In the genomic region with DNA sequence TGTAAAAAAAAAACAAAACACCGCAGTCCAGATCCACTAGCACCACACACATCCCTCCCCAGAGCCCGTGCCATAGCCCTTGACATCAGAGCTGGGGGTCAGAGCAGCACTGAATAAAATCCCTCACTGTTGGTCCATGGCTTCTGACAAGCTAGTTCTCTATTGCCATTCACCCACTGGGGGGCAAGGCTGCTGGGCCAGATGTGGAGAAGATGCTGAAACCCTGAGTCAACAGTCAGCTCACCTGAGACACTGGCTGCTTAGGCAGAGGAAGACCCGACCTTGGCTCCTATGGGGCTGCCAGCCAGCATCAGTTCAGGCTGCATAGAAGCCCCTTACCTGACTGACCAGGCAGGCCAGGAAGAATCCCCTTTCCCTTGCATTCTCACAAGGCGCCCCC, we compare ENCODE assay signal across 2 cellular contexts.
TF ChIP-seq lines count a peak whose summit lies in the region.

No MANE protein-coding gene starts in this region.

TF ChIP-seq in SK-N-SH, 30 proteins besides CTCF, POLR2A, EP300 and RAD21 (continued from another document):
- TF ChIP-seq, protein P1, sequence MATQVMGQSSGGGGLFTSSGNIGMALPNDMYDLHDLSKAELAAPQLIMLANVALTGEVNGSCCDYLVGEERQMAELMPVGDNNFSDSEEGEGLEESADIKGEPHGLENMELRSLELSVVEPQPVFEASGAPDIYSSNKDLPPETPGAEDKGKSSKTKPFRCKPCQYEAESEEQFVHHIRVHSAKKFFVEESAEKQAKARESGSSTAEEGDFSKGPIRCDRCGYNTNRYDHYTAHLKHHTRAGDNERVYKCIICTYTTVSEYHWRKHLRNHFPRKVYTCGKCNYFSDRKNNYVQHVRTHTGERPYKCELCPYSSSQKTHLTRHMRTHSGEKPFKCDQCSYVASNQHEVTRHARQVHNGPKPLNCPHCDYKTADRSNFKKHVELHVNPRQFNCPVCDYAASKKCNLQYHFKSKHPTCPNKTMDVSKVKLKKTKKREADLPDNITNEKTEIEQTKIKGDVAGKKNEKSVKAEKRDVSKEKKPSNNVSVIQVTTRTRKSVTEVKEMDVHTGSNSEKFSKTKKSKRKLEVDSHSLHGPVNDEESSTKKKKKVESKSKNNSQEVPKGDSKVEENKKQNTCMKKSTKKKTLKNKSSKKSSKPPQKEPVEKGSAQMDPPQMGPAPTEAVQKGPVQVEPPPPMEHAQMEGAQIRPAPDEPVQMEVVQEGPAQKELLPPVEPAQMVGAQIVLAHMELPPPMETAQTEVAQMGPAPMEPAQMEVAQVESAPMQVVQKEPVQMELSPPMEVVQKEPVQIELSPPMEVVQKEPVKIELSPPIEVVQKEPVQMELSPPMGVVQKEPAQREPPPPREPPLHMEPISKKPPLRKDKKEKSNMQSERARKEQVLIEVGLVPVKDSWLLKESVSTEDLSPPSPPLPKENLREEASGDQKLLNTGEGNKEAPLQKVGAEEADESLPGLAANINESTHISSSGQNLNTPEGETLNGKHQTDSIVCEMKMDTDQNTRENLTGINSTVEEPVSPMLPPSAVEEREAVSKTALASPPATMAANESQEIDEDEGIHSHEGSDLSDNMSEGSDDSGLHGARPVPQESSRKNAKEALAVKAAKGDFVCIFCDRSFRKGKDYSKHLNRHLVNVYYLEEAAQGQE (IDR thresholded peaks at IDR 0.05; ENCODE audit: low read depth, low read length) = no peak
- TF ChIP-seq, protein P2, sequence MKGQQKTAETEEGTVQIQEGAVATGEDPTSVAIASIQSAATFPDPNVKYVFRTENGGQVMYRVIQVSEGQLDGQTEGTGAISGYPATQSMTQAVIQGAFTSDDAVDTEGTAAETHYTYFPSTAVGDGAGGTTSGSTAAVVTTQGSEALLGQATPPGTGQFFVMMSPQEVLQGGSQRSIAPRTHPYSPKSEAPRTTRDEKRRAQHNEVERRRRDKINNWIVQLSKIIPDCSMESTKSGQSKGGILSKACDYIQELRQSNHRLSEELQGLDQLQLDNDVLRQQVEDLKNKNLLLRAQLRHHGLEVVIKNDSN (IDR thresholded peaks at IDR 0.05; ENCODE audit: borderline replicate concordance, low read depth) = no peak
- TF ChIP-seq FOSL2 (IDR thresholded peaks at IDR 0.05; ENCODE audit: borderline replicate concordance, low read depth) = no peak
- no peak for TF ChIP-seq ELF1 (IDR thresholded peaks at IDR 0.05)
- no peak for TF ChIP-seq FOXJ3 (CRISPR knock-in tag; IDR thresholded peaks at IDR 0.05)

TF ChIP-seq in SK-N-SH treated with all-trans-retinoic acid at 6 μM for 48 hours, 23 proteins besides CTCF, POLR2A, EP300 and RAD21 (continued from another document):
- TF ChIP-seq, protein P3, sequence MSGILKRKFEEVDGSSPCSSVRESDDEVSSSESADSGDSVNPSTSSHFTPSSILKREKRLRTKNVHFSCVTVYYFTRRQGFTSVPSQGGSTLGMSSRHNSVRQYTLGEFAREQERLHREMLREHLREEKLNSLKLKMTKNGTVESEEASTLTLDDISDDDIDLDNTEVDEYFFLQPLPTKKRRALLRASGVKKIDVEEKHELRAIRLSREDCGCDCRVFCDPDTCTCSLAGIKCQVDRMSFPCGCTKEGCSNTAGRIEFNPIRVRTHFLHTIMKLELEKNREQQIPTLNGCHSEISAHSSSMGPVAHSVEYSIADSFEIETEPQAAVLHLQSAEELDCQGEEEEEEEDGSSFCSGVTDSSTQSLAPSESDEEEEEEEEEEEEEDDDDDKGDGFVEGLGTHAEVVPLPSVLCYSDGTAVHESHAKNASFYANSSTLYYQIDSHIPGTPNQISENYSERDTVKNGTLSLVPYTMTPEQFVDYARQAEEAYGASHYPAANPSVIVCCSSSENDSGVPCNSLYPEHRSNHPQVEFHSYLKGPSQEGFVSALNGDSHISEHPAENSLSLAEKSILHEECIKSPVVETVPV (CRISPR knock-in tag; IDR thresholded peaks at IDR 0.05) = no peak
- no peak for TF ChIP-seq ZNF565 (CRISPR knock-in tag; conservative IDR thresholded peaks at IDR 0.05; ENCODE audit: low read depth)
